In the genomic region with DNA sequence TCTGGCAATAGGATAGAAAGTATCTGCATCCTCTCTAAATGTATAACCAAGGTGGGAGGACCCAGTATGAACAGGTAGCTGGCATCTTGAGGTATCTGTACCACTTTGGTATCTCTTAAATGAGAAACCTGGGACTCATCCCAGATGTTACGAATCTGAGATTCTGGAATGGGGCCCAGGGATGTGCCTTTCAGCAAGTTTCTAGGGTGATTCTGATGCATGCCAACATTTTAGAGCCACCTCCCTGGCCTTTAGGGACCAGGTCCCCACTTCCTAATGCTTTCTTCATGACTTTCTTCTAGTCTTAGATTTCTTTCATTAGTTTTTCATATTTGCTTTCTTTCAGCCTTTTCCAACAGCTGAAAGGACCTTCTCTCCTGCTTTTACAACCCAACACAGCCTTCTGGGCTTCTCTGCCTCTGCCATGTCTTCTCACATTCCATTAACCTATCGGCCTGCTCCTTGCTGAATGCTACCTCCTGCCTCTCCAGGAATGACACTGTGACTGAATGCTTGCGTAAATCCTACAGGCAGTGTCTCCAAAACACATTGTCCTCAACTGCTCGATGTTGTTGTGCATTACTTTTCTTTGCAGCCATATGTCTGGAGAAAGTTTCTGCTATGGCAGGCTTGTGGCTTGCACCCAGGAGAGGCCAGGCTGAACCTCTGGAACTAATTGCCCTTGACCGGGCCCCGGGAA, we compare ENCODE assay signal across 13 cellular contexts.
A peak's percentile ranks its signal among the peaks of the same experiment; 100 is the strongest.
DNase-seq lines count a peak whose midpoint lies in the region; TF ChIP-seq lines count a peak whose summit lies in the region.
"Had no signal": no experiment of that assay in that cellular context is flagged by ENCODE, and none has a peak within 500 bp of the region (broad histone marks: within the 10 kb centered on the region; RNA-seq: fewer than 3 reads in every experiment).

No MANE protein-coding gene starts in this region.

- peak overlapping the region; percentile 38 for H3K4me3 ChIP-seq in OCI-LY3 (ENCODE audit: low read length)
- H3K4me3 ChIP-seq in astrocyte of the cerebellum (ENCODE audit: low read depth, low read length): no peak overlapping the region
- H3K4me3 ChIP-seq in mesodermal cell (ENCODE audit: extremely low read depth, insufficient read depth, low read length, poor library complexity, severe bottlenecking): no peak overlapping the region
- H3K4me3 ChIP-seq in stomach smooth muscle (ENCODE audit: low read length in 2 of 2): peak overlapping the region; percentile 10 to 29
- H3K4me3 ChIP-seq in effector memory CD4-positive, alpha-beta T cell (ENCODE audit: insufficient read depth, low read depth, low read length, poor library complexity, severe bottlenecking): no peak overlapping the region
- H3K4me3 ChIP-seq: BLaER1 treated with 17β-estradiol and CSF1 and Interleukin-3, amounts not matched to agents 10 nM and 100 nM; SJSA1; thyroid gland had no signal

- no peak overlapping the region for H2AFZ ChIP-seq in OCI-LY3 (ENCODE audit: low read depth, low read length)

- H3K4me2 ChIP-seq in OCI-LY3 (ENCODE audit: low read length): peak overlapping the region; percentile 70

- H3K9ac ChIP-seq in OCI-LY3 (ENCODE audit: low read length): no peak overlapping the region
- peak overlapping the region; percentile 13 to 19 for H3K9ac ChIP-seq in stomach smooth muscle (ENCODE audit: low read length in 2 of 2)
- H3K9ac ChIP-seq: BLaER1 treated with 17β-estradiol and CSF1 and Interleukin-3, amounts not matched to agents 10 nM and 100 nM had no signal

- whole genome bisulfite sequencing in mesodermal cell (ENCODE audit: insufficient coverage in 2 of 2), 2 experiments: 65 to 70% methylated on average over 5 to 6 of the region's 6 CpGs

- H3K27ac ChIP-seq in OCI-LY3 (ENCODE audit: low read length) (no peak overlapping the region), mesodermal cell (ENCODE audit: low read depth, low read length, severe bottlenecking) (peak overlapping the region; percentile 23), stomach smooth muscle (ENCODE audit: low read length) (peak overlapping the region; percentile 31)
- H3K27ac ChIP-seq in effector memory CD4-positive, alpha-beta T cell (ENCODE audit: insufficient read depth, low read length, poor library complexity, severe bottlenecking): no peak overlapping the region
- H3K27ac ChIP-seq: SJSA1, thyroid gland had no signal

- H3K36me3 ChIP-seq in OCI-LY3 (replicated peaks; ENCODE audit: low read depth, low read length): no peaks in the 10 kb centered on the region
- H3K36me3 ChIP-seq in mesodermal cell (ENCODE audit: control insufficient read depth, insufficient read depth, low read length): no peaks in the 10 kb centered on the region
- no peaks in the 10 kb centered on the region for H3K36me3 ChIP-seq in stomach smooth muscle (ENCODE audit: control insufficient read depth in 2 of 2, insufficient read depth in 2 of 2, low read length in 2 of 2)
- H3K36me3 ChIP-seq in effector memory CD4-positive, alpha-beta T cell (ENCODE audit: control insufficient read depth, insufficient read depth, low read length): no peaks in the 10 kb centered on the region
- H3K36me3 ChIP-seq: BLaER1 treated with 17β-estradiol and CSF1 and Interleukin-3, amounts not matched to agents 10 nM and 100 nM; SJSA1; thyroid gland had no signal

- H3K27me3 ChIP-seq in OCI-LY3 (ENCODE audit: low read depth, low read length): no peaks in the 10 kb centered on the region; the same call in 1 of the 2 replicates
- H3K27me3 ChIP-seq in stomach smooth muscle (ENCODE audit: control insufficient read depth in 1 of 2, insufficient read depth in 2 of 2, low read length in 2 of 2): no peaks in the 10 kb centered on the region
- H3K27me3 ChIP-seq in effector memory CD4-positive, alpha-beta T cell (replicated peaks; ENCODE audit: control insufficient read depth, insufficient read depth, low read length, poor library complexity, severe bottlenecking): no peaks in the 10 kb centered on the region
- H3K27me3 ChIP-seq: BLaER1 treated with 17β-estradiol and CSF1 and Interleukin-3, amounts not matched to agents 10 nM and 100 nM; SJSA1; thyroid gland had no signal

- in situ Hi-C loops in astrocyte of the cerebellum (cut with HindIII; ENCODE audit: low sequenced_read_pairs): no loop called here

- H3K4me1 ChIP-seq in OCI-LY3 (ENCODE audit: low read length) (peaks cover 30% of the 10 kb centered on the region), mesodermal cell (ENCODE audit: control insufficient read depth, insufficient read depth, low read length, poor library complexity, severe bottlenecking) (peaks cover 25% of the 10 kb centered on the region), stomach smooth muscle (ENCODE audit: control insufficient read depth, insufficient read depth, low read length) (peaks cover 21% of the 10 kb centered on the region)
- H3K4me1 ChIP-seq in effector memory CD4-positive, alpha-beta T cell (ENCODE audit: control insufficient read depth, insufficient read depth, low read length, poor library complexity, severe bottlenecking): no peaks in the 10 kb centered on the region

- H3K9me3 ChIP-seq in OCI-LY3 (ENCODE audit: insufficient read depth, low read length) (no peaks in the 10 kb centered on the region), mesodermal cell (ENCODE audit: control insufficient read depth, low read length) (no peaks in the 10 kb centered on the region), stomach smooth muscle (ENCODE audit: control insufficient read depth in 2 of 2, low read length in 2 of 2) (no peaks in the 10 kb centered on the region)
- no peaks in the 10 kb centered on the region for H3K9me3 ChIP-seq in effector memory CD4-positive, alpha-beta T cell (ENCODE audit: control insufficient read depth, low read length)
- H3K9me3 ChIP-seq: BLaER1 treated with 17β-estradiol and CSF1 and Interleukin-3, amounts not matched to agents 10 nM and 100 nM; SJSA1; thyroid gland had no signal

- TF ChIP-seq CTCF in OCI-LY3 (IDR thresholded peaks at IDR 0.05; ENCODE audit: low read depth, low read length): no peak
- TF ChIP-seq CTCF in astrocyte of the cerebellum (IDR thresholded peaks at IDR 0.05; ENCODE audit: low read depth, low read length, missing control alignments): peak; percentile 4

- H3K79me2 ChIP-seq in OCI-LY3 (ENCODE audit: low read length): no peaks in the 10 kb centered on the region

- no peaks in the 10 kb centered on the region for H4K20me1 ChIP-seq in OCI-LY3 (ENCODE audit: insufficient read depth, low read length)
- H4K20me1 ChIP-seq: BLaER1 treated with 17β-estradiol and CSF1 and Interleukin-3, amounts not matched to agents 10 nM and 100 nM had no signal

- no peak for DNase-seq in astrocyte of the cerebellum (ENCODE audit: low read depth)
- no peak for DNase-seq in inferior parietal cortex (ENCODE audit: extremely low spot score)
- DNase-seq in effector memory CD4-positive, alpha-beta T cell: no peak
- DNase-seq in DMS 273 (lab: John Stamatoyannopoulos, UW; ENCODE audit: unreplicated experiment): no peak
- DNase-seq: activated CD4-positive, alpha-beta memory T cell treated with anti-CD3 and anti-CD28 coated beads for 36 hours; activated T-cell treated with anti-CD3 and anti-CD28 coated beads, Interleukin-2, amount 50 U/mL, for 24 hours; stimulated activated CD4-positive, alpha-beta T cell treated with anti-CD3 and anti-CD28 coated beads, Interleukin-4, amount 100 ng/mL, for 1 hour had no signal

Comparison
In these comparisons a context has a peak if more than half of its experiments do, and no peak if none do; other contexts are left out.
1. H3K27ac ChIP-seq: peak in mesodermal cell (single experiment) and stomach smooth muscle (single experiment); none in OCI-LY3 (single experiment) and effector memory CD4-positive, alpha-beta T cell (single experiment).
2. H3K4me3 ChIP-seq: peak in OCI-LY3 (single experiment) and stomach smooth muscle (2 of 2); none in astrocyte of the cerebellum (single experiment), mesodermal cell (single experiment) and effector memory CD4-positive, alpha-beta T cell (single experiment).